In the genomic region with DNA sequence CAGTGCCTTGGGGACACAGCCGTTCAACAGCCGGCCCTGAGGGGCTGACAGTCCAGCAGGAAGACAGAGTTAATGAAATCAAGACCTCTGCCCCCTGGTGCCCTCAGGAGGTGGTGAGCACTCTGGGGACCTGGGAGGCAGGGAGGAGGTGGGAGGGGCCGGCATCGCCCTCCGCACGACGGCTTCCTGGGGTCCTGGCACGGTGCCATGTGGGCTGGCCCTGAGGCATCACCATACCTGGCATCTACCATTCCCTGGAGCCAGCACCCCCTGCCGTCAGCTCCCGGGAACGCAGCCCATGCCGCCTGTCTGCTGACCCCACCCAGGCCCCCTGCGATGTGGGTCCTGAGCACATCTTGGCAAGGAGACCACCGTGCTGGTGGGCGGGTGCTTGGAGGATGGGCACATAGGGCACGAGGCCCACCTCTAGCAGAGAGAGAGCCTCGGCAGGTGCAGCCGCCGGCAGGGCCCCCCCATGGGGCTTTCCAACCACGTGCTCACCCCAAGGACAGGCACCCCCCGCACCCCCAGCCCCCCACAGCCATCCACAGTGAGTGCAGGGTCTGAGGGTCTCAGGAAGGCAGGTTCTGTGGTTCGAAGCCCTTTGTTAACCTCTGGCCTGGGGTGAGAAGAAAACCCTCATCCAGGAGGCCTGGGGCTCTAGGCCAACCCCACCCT, we compare ENCODE assay signal across 8 cellular contexts.
DNase-seq lines count a peak whose midpoint lies in the region; ATAC-seq and TF ChIP-seq lines count a peak whose summit lies in the region.

No MANE protein-coding gene starts in this region.

- TF ChIP-seq CTCF in GM12875 (IDR thresholded peaks at IDR 0.05; ENCODE audit: borderline replicate concordance, insufficient read depth, low read depth, low read length), result peak; percentile 51; the same call in 1 of the 2 replicates
- peak; percentile 20 for TF ChIP-seq CTCF in foreskin fibroblast (IDR thresholded peaks at IDR 0.05; ENCODE audit: low read depth, low read length)

- DNase-seq in NCI-H345 treated with DMSO at 0.1 percent for 48 hours (lab: John Stamatoyannopoulos, UW; ENCODE audit: unreplicated experiment), result peak; percentile 68
- peak; percentile 52 for DNase-seq in activated T-cell treated with anti-CD3 and anti-CD28 coated beads for 4 hours
- DNase-seq in foreskin fibroblast, result no peak
- peak; percentile 27 to 32 for DNase-seq in stimulated activated CD4-positive, alpha-beta T cell treated with anti-CD3 and anti-CD28 coated beads, Interleukin-15, amount 100 ng/mL, for 48 hours (ENCODE audit: low read depth in 2 of 2)
- no peak for DNase-seq in NCI-H446 treated with DMSO at 0.1 percent for 48 hours (lab: John Stamatoyannopoulos, UW)

- ATAC-seq in HG03135 (IDR thresholded peaks at IDR 0.05; ENCODE audit: unreplicated experiment), result no peak
- ATAC-seq in HG03039 (IDR thresholded peaks at IDR 0.05; ENCODE audit: unreplicated experiment), result no peak

- no peak overlapping the region for H3K4me3 ChIP-seq in GM12875 (ENCODE audit: low read depth, low read length)
- H3K4me3 ChIP-seq in foreskin fibroblast (ENCODE audit: low read depth in 1 of 2, low read length in 2 of 2), result no peak overlapping the region

Comparison
In these comparisons a context has a peak if more than half of its experiments do, and no peak if none do; other contexts are left out.
1. DNase-seq: peak in NCI-H345 treated with DMSO at 0.1 percent for 48 hours (single experiment), activated T-cell treated with anti-CD3 and anti-CD28 coated beads for 4 hours (single experiment) and stimulated activated CD4-positive, alpha-beta T cell treated with anti-CD3 and anti-CD28 coated beads, Interleukin-15, amount 100 ng/mL, for 48 hours (2 of 2); none in foreskin fibroblast (0 of 2) and NCI-H446 treated with DMSO at 0.1 percent for 48 hours (single experiment).